In genomic region chr13:44050450-44051063, GRCh38 we compare ENCODE assay signal across 9 cellular contexts.
DNase-seq lines count a peak whose midpoint lies in the region; ATAC-seq and TF ChIP-seq lines count a peak whose summit lies in the region.
"Had no signal": no experiment of that assay in that cellular context is flagged by ENCODE, and none has a peak within 500 bp of the region (broad histone marks: within the 10 kb centered on the region; RNA-seq: fewer than 3 reads in every experiment).

No MANE protein-coding gene starts in this region.

- H3K4me3 ChIP-seq in HEK293 (ENCODE audit: low read depth, low read length) (no peak overlapping the region), tibial nerve (no peak overlapping the region)

- H3K36me3 ChIP-seq in HEK293 (ENCODE audit: control insufficient read depth in 2 of 2, insufficient read depth in 1 of 2, low read length in 2 of 2) (no peaks in the 10 kb centered on the region), tibial nerve (no peaks in the 10 kb centered on the region)

- CTCF ChIA-PET in HEK293 (lab: Yijun Ruan, JAX): interaction anchor here (1.0 kb wide), 2 partner anchors 18 to 388 kb away, joined by 3 read pairs; no protein-coding TSS in a partner anchor

- DNase-seq in CD14-positive monocyte (ENCODE audit: low spot score) (no peak), SKM-1 treated with dmso at 0.1 percent for 144 hours (lab: John Stamatoyannopoulos, UW; ENCODE audit: unreplicated experiment) (peak; percentile 31), glomerular visceral epithelial cell (ENCODE audit: extremely low spot score) (peak; percentile 31), tibial nerve (ENCODE audit: low spot score in 2 of 2) (peak in 1 of 2 donors; percentile 15), iPS-NIHi7 (ENCODE audit: extremely low spot score) (no peak)

- intact Hi-C loops in CD14-positive monocyte (cut with micrococcal nuclease): loop anchor here in 1 of 2 donors (10.0 kb wide), 1 partner anchor 136 kb away; no protein-coding TSS in a partner anchor

- H3K4me1 ChIP-seq in HEK293 (ENCODE audit: control insufficient read depth, insufficient read depth, low read length) (0 out of 2 replicates have a peak, but pooled peaks cover 3% of the 10 kb centered on the region), tibial nerve (peaks cover 0 to 24% (median 2%) of the 10 kb centered on the region in 4 donors)

- H3K27me3 Mint-ChIP-seq in CD14-positive monocyte (ENCODE audit: low read depth in 3 of 3): peaks cover 0 to 4% (median 2%) of the 10 kb centered on the region in 3 donors

- peak in 1 of 2 donors; percentile 9 for TF ChIP-seq EP300 in tibial nerve (IDR thresholded peaks at IDR 0.05)

- H3K9me3 Mint-ChIP-seq in CD14-positive monocyte: no peaks in the 10 kb centered on the region

- H3K36me3 Mint-ChIP-seq in CD14-positive monocyte: no peaks in the 10 kb centered on the region

- 19 to 27% methylated on average over 3 of the region's 3 CpGs for WGBS in tibial nerve, 2 donors

- no peak overlapping the region for H3K27ac Mint-ChIP-seq in CD14-positive monocyte

- no peak for TF ChIP-seq POLR2A in tibial nerve (IDR thresholded peaks at IDR 0.05)

- peaks cover 9% of the 10 kb centered on the region for H3K4me1 Mint-ChIP-seq in CD14-positive monocyte

- TF ChIP-seq CTCF in CD14-positive monocyte (IDR thresholded peaks at IDR 0.05): peak; percentile 78
- TF ChIP-seq CTCF in HEK293 (tag by site-specific recombination; IDR thresholded peaks at IDR 0.05): no peak
- TF ChIP-seq CTCF in tibial nerve (IDR thresholded peaks at IDR 0.05): peak; percentile 55 to 75 (median 68)

- no peak for ATAC-seq in HG03097 (IDR thresholded peaks at IDR 0.05; ENCODE audit: low FRiP score, unreplicated experiment)
- no peak for ATAC-seq in HG03457 (IDR thresholded peaks at IDR 0.05; ENCODE audit: unreplicated experiment)

- no peak overlapping the region for H3K27ac ChIP-seq in HEK293 (ENCODE audit: extremely low read depth, low read depth, low read length)
- H3K27ac ChIP-seq in tibial nerve: peak overlapping the region in 1 of 4 donors; percentile 79
- H3K27ac ChIP-seq: epithelial cell of prostate had no signal

- no peaks in the 10 kb centered on the region for H3K9me3 ChIP-seq in HEK293 (ENCODE audit: control insufficient read depth, insufficient read depth, low read depth, low read length)
- H3K9me3 ChIP-seq in tibial nerve: no peaks in the 10 kb centered on the region

- POLR2A ChIA-PET in HEK293 (lab: Yijun Ruan, JAX): no interaction called here

- no peak overlapping the region for H3K4me3 Mint-ChIP-seq in CD14-positive monocyte

- no peaks in the 10 kb centered on the region for H3K27me3 ChIP-seq in tibial nerve

TF ChIP-seq in HEK293, 187 proteins besides CTCF, POLR2A, EP300 and RAD21:
- no peak for TF ChIP-seq ZNF626 (tag by site-specific recombination; IDR thresholded peaks at IDR 0.05)
- TF ChIP-seq ZNF654 (tag by site-specific recombination; IDR thresholded peaks at IDR 0.05; ENCODE audit: low read depth): peak; percentile 42
- no peak for TF ChIP-seq KLF9 (tag by site-specific recombination; IDR thresholded peaks at IDR 0.05; ENCODE audit: low read depth)
- TF ChIP-seq ZNF350 (tag by site-specific recombination; IDR thresholded peaks at IDR 0.05): no peak
- TF ChIP-seq ZNF394 (tag by site-specific recombination; IDR thresholded peaks at IDR 0.05; ENCODE audit: borderline replicate concordance): no peak

Comparison
In these comparisons a context has a peak if more than half of its experiments do, and no peak if none do; other contexts are left out.
1. DNase-seq: peak in SKM-1 treated with dmso at 0.1 percent for 144 hours (single experiment) and glomerular visceral epithelial cell (single experiment); none in CD14-positive monocyte (single experiment) and iPS-NIHi7 (single experiment).